Comparison of ENCODE assay signal across 1 cellular context in the genomic region with DNA sequence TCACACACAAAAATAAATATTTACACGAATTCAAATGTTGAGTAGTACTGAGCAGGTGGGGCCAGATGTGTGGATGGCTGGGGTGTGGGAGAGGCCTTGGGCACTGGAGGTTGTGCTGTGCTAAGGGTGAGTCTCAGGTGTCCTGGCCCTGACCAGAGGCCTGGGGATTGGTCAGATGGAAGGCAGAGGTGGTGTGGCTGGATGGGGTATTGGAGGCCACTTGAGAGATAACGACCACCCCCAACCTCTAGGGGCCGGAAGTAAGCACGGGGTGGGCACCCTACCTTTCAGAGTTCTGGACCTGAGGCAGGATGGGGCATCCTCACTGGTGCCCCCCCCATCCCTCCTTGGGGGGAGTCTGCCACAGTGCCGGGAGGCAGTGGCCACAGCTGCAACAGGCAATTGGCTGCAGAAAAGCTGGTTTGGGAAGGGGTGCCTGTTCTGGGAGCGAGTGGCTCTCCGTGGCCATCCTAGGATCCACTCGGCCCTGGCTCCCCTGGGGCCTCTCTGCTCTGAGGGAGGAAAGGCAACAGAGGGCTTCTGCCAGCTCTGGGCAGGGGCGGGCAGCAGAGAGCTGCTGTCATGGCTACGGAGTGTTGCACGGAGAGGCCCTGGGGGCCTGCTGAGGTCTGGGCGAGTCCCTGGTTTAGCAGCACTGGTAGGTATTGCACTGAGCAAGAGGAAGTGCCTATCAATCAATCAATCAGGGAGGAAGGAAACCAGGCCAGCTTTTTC.
TF ChIP-seq lines count a peak whose summit lies in the region.

No MANE protein-coding gene starts in this region.

TF ChIP-seq in HepG2, 621 proteins besides CTCF, POLR2A, EP300 and RAD21 (continued from another document and continues in another):
- TF ChIP-seq, protein P1, sequence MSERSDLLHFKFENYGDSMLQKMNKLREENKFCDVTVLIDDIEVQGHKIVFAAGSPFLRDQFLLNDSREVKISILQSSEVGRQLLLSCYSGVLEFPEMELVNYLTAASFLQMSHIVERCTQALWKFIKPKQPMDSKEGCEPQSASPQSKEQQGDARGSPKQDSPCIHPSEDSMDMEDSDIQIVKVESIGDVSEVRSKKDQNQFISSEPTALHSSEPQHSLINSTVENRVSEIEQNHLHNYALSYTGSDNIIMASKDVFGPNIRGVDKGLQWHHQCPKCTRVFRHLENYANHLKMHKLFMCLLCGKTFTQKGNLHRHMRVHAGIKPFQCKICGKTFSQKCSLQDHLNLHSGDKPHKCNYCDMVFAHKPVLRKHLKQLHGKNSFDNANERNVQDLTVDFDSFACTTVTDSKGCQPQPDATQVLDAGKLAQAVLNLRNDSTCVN (CRISPR knock-in tag; IDR thresholded peaks at IDR 0.05; ENCODE audit: borderline replicate concordance) = peak; percentile 44; the same call in 1 of the 2 replicates
- TF ChIP-seq MAF1 (CRISPR knock-in tag; IDR thresholded peaks at IDR 0.05; ENCODE audit: borderline replicate concordance) (0 out of 2 replicates have a peak, but pooled peaks have one; percentile 30), JUNB (CRISPR knock-in tag; IDR thresholded peaks at IDR 0.05; ENCODE audit: borderline replicate concordance) (no peak), MTF2 (CRISPR knock-in tag; IDR thresholded peaks at IDR 0.05; ENCODE audit: borderline replicate concordance) (no peak), ZNF644 (CRISPR knock-in tag; IDR thresholded peaks at IDR 0.05; ENCODE audit: low read depth) (no peak), NR1H2 (CRISPR knock-in tag; IDR thresholded peaks at IDR 0.05; ENCODE audit: borderline replicate concordance, low read depth) (no peak), RXRB (CRISPR knock-in tag; IDR thresholded peaks at IDR 0.05; ENCODE audit: borderline replicate concordance) (no peak), POLR2AphosphoS5 (IDR thresholded peaks at IDR 0.05; ENCODE audit: low read depth, low read length) (peak; percentile 16), POLR2G (IDR thresholded peaks at IDR 0.05; ENCODE audit: low read depth, low read length) (peak; percentile 57; the same call in 1 of the 2 replicates), SMAD9 (CRISPR knock-in tag; IDR thresholded peaks at IDR 0.05) (no peak), ZNF3 (CRISPR knock-in tag; IDR thresholded peaks at IDR 0.05) (no peak), GATAD2A (CRISPR knock-in tag; IDR thresholded peaks at IDR 0.05) (no peak), ZNF616 (CRISPR knock-in tag; IDR thresholded peaks at IDR 0.05; ENCODE audit: low read depth) (no peak), GATA4 (IDR thresholded peaks at IDR 0.05; ENCODE audit: borderline replicate concordance, low read depth) (no peak), PAF1 (CRISPR knock-in tag; IDR thresholded peaks at IDR 0.05) (peak; percentile 79; the same call in 1 of the 2 replicates), RFX3 (CRISPR knock-in tag; IDR thresholded peaks at IDR 0.05) (no peak), SP2 (CRISPR knock-in tag; IDR thresholded peaks at IDR 0.05) (no peak), ZBTB7B (CRISPR knock-in tag; IDR thresholded peaks at IDR 0.05) (0 out of 2 replicates have a peak, but pooled peaks have one; percentile 9), MAFG (CRISPR knock-in tag; IDR thresholded peaks at IDR 0.05) (no peak), KLF12 (CRISPR knock-in tag; IDR thresholded peaks at IDR 0.05; ENCODE audit: borderline replicate concordance) (no peak), ZKSCAN1 (IDR thresholded peaks at IDR 0.05; ENCODE audit: low read length) (no peak), SKI (IDR thresholded peaks at IDR 0.05; ENCODE audit: partially characterized antibody) (no peak), ZNF225 (CRISPR knock-in tag; IDR thresholded peaks at IDR 0.05) (no peak), GTF3A (CRISPR knock-in tag; conservative IDR thresholded peaks at IDR 0.05) (no peak), NONO (IDR thresholded peaks at IDR 0.05) (no peak), NONO (CRISPR knock-in tag; conservative IDR thresholded peaks at IDR 0.05) (0 out of 2 replicates have a peak, but pooled peaks have one; percentile 31), ZNF629 (CRISPR knock-in tag; conservative IDR thresholded peaks at IDR 0.05) (no peak), GATAD1 (CRISPR knock-in tag; IDR thresholded peaks at IDR 0.05) (0 out of 2 replicates have a peak, but pooled peaks have one; percentile 5), SRSF4 (IDR thresholded peaks at IDR 0.05; ENCODE audit: low read depth, low read length, poor library complexity, severe bottlenecking) (no peak), SCMH1 (CRISPR knock-in tag; IDR thresholded peaks at IDR 0.05; ENCODE audit: borderline replicate concordance) (no peak), YY1 (IDR thresholded peaks at IDR 0.05; ENCODE audit: insufficient read depth, insufficient replicate concordance, low read depth, low read length) (peak; percentile 15), HNRNPL (IDR thresholded peaks at IDR 0.05; ENCODE audit: low read depth, low read length) (0 out of 2 replicates have a peak, but pooled peaks have one; percentile 11), DMAP1 (CRISPR knock-in tag; IDR thresholded peaks at IDR 0.05) (peak; percentile 38; the same call in 1 of the 2 replicates), KDM5B (CRISPR knock-in tag; IDR thresholded peaks at IDR 0.05; ENCODE audit: borderline replicate concordance) (0 out of 2 replicates have a peak, but pooled peaks have one; percentile 36), HNRNPH1 (optimal IDR thresholded peaks at IDR 0.05; ENCODE audit: low read depth, low read length) (peak; percentile 58), ZNF451 (CRISPR knock-in tag; IDR thresholded peaks at IDR 0.05) (no peak), FOXJ3 (CRISPR knock-in tag; IDR thresholded peaks at IDR 0.05; ENCODE audit: borderline replicate concordance) (no peak), FLYWCH1 (CRISPR knock-in tag; IDR thresholded peaks at IDR 0.05) (0 out of 2 replicates have a peak, but pooled peaks have one; percentile 53), ZNF350 (CRISPR knock-in tag; IDR thresholded peaks at IDR 0.05; ENCODE audit: borderline replicate concordance, low read depth) (no peak), MTA3 (CRISPR knock-in tag; IDR thresholded peaks at IDR 0.05) (no peak), ZNF33B (CRISPR knock-in tag; IDR thresholded peaks at IDR 0.05) (no peak), SMARCC2 (IDR thresholded peaks at IDR 0.05) (no peak), GZF1 (CRISPR knock-in tag; IDR thresholded peaks at IDR 0.05) (no peak)
- TF ChIP-seq, protein P2, sequence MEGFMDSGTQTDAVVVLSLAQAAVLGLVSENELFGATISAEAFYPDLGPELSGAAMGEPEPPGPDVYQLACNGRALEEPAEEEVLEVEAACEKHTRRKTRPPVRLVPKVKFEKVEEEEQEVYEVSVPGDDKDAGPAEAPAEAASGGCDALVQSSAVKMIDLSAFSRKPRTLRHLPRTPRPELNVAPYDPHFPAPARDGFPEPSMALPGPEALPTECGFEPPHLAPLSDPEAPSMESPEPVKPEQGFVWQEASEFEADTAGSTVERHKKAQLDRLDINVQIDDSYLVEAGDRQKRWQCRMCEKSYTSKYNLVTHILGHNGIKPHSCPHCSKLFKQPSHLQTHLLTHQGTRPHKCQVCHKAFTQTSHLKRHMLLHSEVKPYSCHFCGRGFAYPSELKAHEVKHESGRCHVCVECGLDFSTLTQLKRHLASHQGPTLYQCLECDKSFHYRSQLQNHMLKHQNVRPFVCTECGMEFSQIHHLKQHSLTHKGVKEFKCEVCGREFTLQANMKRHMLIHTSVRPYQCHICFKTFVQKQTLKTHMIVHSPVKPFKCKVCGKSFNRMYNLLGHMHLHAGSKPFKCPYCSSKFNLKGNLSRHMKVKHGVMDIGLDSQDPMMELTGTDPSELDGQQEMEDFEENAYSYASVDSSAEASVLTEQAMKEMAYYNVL (CRISPR knock-in tag; IDR thresholded peaks at IDR 0.05; ENCODE audit: borderline replicate concordance) = no peak
- TF ChIP-seq, protein P3, sequence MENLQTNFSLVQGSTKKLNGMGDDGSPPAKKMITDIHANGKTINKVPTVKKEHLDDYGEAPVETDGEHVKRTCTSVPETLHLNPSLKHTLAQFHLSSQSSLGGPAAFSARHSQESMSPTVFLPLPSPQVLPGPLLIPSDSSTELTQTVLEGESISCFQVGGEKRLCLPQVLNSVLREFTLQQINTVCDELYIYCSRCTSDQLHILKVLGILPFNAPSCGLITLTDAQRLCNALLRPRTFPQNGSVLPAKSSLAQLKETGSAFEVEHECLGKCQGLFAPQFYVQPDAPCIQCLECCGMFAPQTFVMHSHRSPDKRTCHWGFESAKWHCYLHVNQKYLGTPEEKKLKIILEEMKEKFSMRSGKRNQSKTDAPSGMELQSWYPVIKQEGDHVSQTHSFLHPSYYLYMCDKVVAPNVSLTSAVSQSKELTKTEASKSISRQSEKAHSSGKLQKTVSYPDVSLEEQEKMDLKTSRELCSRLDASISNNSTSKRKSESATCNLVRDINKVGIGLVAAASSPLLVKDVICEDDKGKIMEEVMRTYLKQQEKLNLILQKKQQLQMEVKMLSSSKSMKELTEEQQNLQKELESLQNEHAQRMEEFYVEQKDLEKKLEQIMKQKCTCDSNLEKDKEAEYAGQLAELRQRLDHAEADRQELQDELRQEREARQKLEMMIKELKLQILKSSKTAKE (CRISPR knock-in tag; IDR thresholded peaks at IDR 0.05; ENCODE audit: borderline replicate concordance) = 0 out of 2 replicates have a peak, but pooled peaks have one; percentile 21
- TF ChIP-seq, protein P4, sequence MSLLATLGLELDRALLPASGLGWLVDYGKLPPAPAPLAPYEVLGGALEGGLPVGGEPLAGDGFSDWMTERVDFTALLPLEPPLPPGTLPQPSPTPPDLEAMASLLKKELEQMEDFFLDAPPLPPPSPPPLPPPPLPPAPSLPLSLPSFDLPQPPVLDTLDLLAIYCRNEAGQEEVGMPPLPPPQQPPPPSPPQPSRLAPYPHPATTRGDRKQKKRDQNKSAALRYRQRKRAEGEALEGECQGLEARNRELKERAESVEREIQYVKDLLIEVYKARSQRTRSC (CRISPR knock-in tag; IDR thresholded peaks at IDR 0.05; ENCODE audit: low read depth) = no peak
- TF ChIP-seq, protein P5, sequence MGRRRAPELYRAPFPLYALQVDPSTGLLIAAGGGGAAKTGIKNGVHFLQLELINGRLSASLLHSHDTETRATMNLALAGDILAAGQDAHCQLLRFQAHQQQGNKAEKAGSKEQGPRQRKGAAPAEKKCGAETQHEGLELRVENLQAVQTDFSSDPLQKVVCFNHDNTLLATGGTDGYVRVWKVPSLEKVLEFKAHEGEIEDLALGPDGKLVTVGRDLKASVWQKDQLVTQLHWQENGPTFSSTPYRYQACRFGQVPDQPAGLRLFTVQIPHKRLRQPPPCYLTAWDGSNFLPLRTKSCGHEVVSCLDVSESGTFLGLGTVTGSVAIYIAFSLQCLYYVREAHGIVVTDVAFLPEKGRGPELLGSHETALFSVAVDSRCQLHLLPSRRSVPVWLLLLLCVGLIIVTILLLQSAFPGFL (CRISPR knock-in tag; IDR thresholded peaks at IDR 0.05) = no peak
- TF ChIP-seq, protein P6, sequence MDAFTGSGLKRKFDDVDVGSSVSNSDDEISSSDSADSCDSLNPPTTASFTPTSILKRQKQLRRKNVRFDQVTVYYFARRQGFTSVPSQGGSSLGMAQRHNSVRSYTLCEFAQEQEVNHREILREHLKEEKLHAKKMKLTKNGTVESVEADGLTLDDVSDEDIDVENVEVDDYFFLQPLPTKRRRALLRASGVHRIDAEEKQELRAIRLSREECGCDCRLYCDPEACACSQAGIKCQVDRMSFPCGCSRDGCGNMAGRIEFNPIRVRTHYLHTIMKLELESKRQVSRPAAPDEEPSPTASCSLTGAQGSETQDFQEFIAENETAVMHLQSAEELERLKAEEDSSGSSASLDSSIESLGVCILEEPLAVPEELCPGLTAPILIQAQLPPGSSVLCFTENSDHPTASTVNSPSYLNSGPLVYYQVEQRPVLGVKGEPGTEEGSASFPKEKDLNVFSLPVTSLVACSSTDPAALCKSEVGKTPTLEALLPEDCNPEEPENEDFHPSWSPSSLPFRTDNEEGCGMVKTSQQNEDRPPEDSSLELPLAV (CRISPR knock-in tag; conservative IDR thresholded peaks at IDR 0.05; ENCODE audit: low read depth) = no peak
- TF ChIP-seq, protein P7, sequence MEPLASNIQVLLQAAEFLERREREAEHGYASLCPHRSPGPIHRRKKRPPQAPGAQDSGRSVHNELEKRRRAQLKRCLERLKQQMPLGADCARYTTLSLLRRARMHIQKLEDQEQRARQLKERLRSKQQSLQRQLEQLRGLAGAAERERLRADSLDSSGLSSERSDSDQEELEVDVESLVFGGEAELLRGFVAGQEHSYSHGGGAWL (CRISPR knock-in tag; IDR thresholded peaks at IDR 0.05) = peak; percentile 41; the same call in 1 of the 2 replicates
- TF ChIP-seq, protein P8, sequence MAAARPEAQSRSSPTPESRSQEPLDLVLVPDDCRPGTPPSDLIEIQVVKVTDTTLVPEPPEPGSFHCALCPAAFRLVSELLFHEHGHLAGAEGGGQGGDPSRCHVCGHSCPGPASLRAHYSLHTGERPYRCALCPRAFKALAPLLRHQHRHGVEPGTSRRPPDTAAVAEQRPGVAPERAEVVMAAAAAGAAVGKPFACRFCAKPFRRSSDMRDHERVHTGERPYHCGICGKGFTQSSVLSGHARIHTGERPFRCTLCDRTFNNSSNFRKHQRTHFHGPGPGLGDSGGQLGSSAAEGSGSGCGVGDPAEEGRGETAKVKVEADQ (CRISPR knock-in tag; IDR thresholded peaks at IDR 0.05; ENCODE audit: borderline replicate concordance) = no peak
- TF ChIP-seq, protein P9, sequence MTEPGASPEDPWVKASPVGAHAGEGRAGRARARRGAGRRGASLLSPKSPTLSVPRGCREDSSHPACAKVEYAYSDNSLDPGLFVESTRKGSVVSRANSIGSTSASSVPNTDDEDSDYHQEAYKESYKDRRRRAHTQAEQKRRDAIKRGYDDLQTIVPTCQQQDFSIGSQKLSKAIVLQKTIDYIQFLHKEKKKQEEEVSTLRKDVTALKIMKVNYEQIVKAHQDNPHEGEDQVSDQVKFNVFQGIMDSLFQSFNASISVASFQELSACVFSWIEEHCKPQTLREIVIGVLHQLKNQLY (CRISPR knock-in tag; IDR thresholded peaks at IDR 0.05) = no peak
- TF ChIP-seq, protein P10, sequence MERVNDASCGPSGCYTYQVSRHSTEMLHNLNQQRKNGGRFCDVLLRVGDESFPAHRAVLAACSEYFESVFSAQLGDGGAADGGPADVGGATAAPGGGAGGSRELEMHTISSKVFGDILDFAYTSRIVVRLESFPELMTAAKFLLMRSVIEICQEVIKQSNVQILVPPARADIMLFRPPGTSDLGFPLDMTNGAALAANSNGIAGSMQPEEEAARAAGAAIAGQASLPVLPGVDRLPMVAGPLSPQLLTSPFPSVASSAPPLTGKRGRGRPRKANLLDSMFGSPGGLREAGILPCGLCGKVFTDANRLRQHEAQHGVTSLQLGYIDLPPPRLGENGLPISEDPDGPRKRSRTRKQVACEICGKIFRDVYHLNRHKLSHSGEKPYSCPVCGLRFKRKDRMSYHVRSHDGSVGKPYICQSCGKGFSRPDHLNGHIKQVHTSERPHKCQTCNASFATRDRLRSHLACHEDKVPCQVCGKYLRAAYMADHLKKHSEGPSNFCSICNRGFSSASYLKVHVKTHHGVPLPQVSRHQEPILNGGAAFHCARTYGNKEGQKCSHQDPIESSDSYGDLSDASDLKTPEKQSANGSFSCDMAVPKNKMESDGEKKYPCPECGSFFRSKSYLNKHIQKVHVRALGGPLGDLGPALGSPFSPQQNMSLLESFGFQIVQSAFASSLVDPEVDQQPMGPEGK (CRISPR knock-in tag; IDR thresholded peaks at IDR 0.05) = peak; percentile 44; the same call in 1 of the 2 replicates
- TF ChIP-seq, protein P11, sequence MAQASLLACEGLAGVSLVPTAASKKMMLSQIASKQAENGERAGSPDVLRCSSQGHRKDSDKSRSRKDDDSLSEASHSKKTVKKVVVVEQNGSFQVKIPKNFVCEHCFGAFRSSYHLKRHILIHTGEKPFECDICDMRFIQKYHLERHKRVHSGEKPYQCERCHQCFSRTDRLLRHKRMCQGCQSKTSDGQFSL (CRISPR knock-in tag; IDR thresholded peaks at IDR 0.05) = peak; percentile 91
- TF ChIP-seq, protein P12, sequence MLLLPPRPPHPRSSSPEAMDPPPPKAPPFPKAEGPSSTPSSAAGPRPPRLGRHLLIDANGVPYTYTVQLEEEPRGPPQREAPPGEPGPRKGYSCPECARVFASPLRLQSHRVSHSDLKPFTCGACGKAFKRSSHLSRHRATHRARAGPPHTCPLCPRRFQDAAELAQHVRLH (CRISPR knock-in tag; IDR thresholded peaks at IDR 0.05; ENCODE audit: borderline replicate concordance, low read depth) = 0 out of 2 replicates have a peak, but pooled peaks have one; percentile 8
